ENCODE assay signal across 10 cellular contexts in genomic region chr12:113239288-113239771, GRCh38. TPM values are rescaled to one million over a fixed set of nuclear protein-coding genes. Genes with fewer than 3 reads are reported as not detected.
DNase-seq lines count a peak whose midpoint lies in the region; ATAC-seq, FAIRE-seq and TF ChIP-seq lines count a peak whose summit lies in the region.
"Had no signal": no experiment of that assay in that cellular context is flagged by ENCODE, and none has a peak within 500 bp of the region (broad histone marks: within the 10 kb centered on the region; RNA-seq: fewer than 3 reads in every experiment).

No MANE protein-coding gene starts in this region.

- intact Hi-C loops in kidney (cut with DNase I): no loop called here

- no peaks in the 10 kb centered on the region for H3K27me3 ChIP-seq in adipocyte (replicated peaks; ENCODE audit: control insufficient read depth, insufficient read depth, low read length)

- TF ChIP-seq CTCF in HEK293 (tag by site-specific recombination; IDR thresholded peaks at IDR 0.05) (no peak), kidney (IDR thresholded peaks at IDR 0.05; ENCODE audit: borderline replicate concordance, extremely low read depth, insufficient read depth) (no peak)

- no peak overlapping the region for H3K4me3 ChIP-seq in HEK293 (ENCODE audit: low read depth, low read length)
- H3K4me3 ChIP-seq in adipocyte (ENCODE audit: low read length): no peak overlapping the region
- no peak overlapping the region for H3K4me3 ChIP-seq in kidney (ENCODE audit: low read length in 2 of 2)

- POLR2A ChIA-PET in HEK293 (lab: Yijun Ruan, JAX): interaction anchor here (1.0 kb wide), 1 partner anchor 18 kb away, joined by 3 read pairs; the partner anchor contains the start of gene TPCN1

- H3K4me1 ChIP-seq in HEK293 (ENCODE audit: control insufficient read depth, insufficient read depth, low read length) (no peaks in the 10 kb centered on the region), adipocyte (ENCODE audit: control insufficient read depth, insufficient read depth, low read length) (peaks cover 45% of the 10 kb centered on the region), kidney (ENCODE audit: control insufficient read depth in 1 of 2, insufficient read depth in 1 of 2, low read depth in 1 of 2, low read length in 2 of 2) (peaks cover 59 to 73% of the 10 kb centered on the region in 2 donors)

- H3K9me3 ChIP-seq in HEK293 (ENCODE audit: control insufficient read depth, insufficient read depth, low read depth, low read length): no peaks in the 10 kb centered on the region
- H3K9me3 ChIP-seq in adipocyte (ENCODE audit: control insufficient read depth, low read length): no peaks in the 10 kb centered on the region
- no peaks in the 10 kb centered on the region for H3K9me3 ChIP-seq in kidney (ENCODE audit: control insufficient read depth in 1 of 2, low read length in 2 of 2)

- H3K36me3 ChIP-seq in HEK293 (ENCODE audit: control insufficient read depth in 2 of 2, insufficient read depth in 1 of 2, low read length in 2 of 2): peaks cover 0 to 5% of the 10 kb centered on the region in 2 experiments; a peak in 2 of 3 replicates
- no peaks in the 10 kb centered on the region for H3K36me3 ChIP-seq in adipocyte (ENCODE audit: control insufficient read depth, insufficient read depth, low read length, severe bottlenecking)
- peaks cover 2 to 12% of the 10 kb centered on the region in 2 donors for H3K36me3 ChIP-seq in kidney (ENCODE audit: control insufficient read depth in 1 of 2, insufficient read depth in 2 of 2, low read length in 2 of 2)

- no peak for FAIRE-seq in kidney (lab: Jason Lieb, UNC)

- no peak for ATAC-seq in stimulated activated memory B cell treated with anti-CD40 and anti-IgM and Interleukin-4, amounts not matched to agents 10 μg/mL and 1 μg/mL and 100 μg/mL, for 72 hours
- ATAC-seq in effector memory CD8-positive, alpha-beta T cell (replicated peaks): no peak

- H3K4me3 Mint-ChIP-seq in stimulated activated memory B cell treated with anti-CD40 and anti-IgM and Interleukin-4, amounts not matched to agents 10 μg/mL and 1 μg/mL and 100 μg/mL, for 72 hours: no peak overlapping the region
- H3K4me3 Mint-ChIP-seq in effector memory CD8-positive, alpha-beta T cell: no peak overlapping the region
- H3K4me3 Mint-ChIP-seq: activated naive CD8-positive, alpha-beta T cell treated with anti-CD3 and anti-CD28 coated beads, Interleukin-2, amount 10 ng/mL, durations not matched to agents 7 days and 5 days had no signal

- H3K27ac ChIP-seq in HEK293 (ENCODE audit: extremely low read depth, low read depth, low read length): no peak overlapping the region
- H3K27ac ChIP-seq in kidney (ENCODE audit: low read depth in 2 of 2, low read length in 2 of 2): peak overlapping the region; percentile 76 to 88

- CTCF ChIA-PET in HEK293 (lab: Yijun Ruan, JAX): interaction anchor here (0.7 kb wide), 1 partner anchor 102 kb away, joined by 3 read pairs; no protein-coding TSS in a partner anchor

- no peak for DNase-seq in adipocyte (ENCODE audit: low read depth)
- DNase-seq in kidney: peak; percentile 66
- DNase-seq in NCI-H146 (lab: John Stamatoyannopoulos, UW): no peak
- no peak for DNase-seq in effector memory CD8-positive, alpha-beta T cell
- no peak for DNase-seq in RKO (ENCODE audit: low spot score)
- no peak for DNase-seq in NCI-H1105 (lab: John Stamatoyannopoulos, UW)
- DNase-seq: activated naive CD8-positive, alpha-beta T cell treated with anti-CD3 and anti-CD28 coated beads, Interleukin-2, amount 10 ng/mL, durations not matched to agents 7 days and 5 days; NCI-H1417 treated with DMSO at 0.1 percent for 48 hours had no signal

- peaks cover 86% of the 10 kb centered on the region for H3K36me3 Mint-ChIP-seq in stimulated activated memory B cell treated with anti-CD40 and anti-IgM and Interleukin-4, amounts not matched to agents 10 μg/mL and 1 μg/mL and 100 μg/mL, for 72 hours
- peaks cover 5% of the 10 kb centered on the region for H3K36me3 Mint-ChIP-seq in effector memory CD8-positive, alpha-beta T cell (ENCODE audit: insufficient read depth)

- H3K27me3 Mint-ChIP-seq in stimulated activated memory B cell treated with anti-CD40 and anti-IgM and Interleukin-4, amounts not matched to agents 10 μg/mL and 1 μg/mL and 100 μg/mL, for 72 hours: no peaks in the 10 kb centered on the region
- no peaks in the 10 kb centered on the region for H3K27me3 Mint-ChIP-seq in effector memory CD8-positive, alpha-beta T cell
- H3K27me3 Mint-ChIP-seq: activated naive CD8-positive, alpha-beta T cell treated with anti-CD3 and anti-CD28 coated beads, Interleukin-2, amount 10 ng/mL, durations not matched to agents 7 days and 5 days had no signal

- H3K4me1 Mint-ChIP-seq in stimulated activated memory B cell treated with anti-CD40 and anti-IgM and Interleukin-4, amounts not matched to agents 10 μg/mL and 1 μg/mL and 100 μg/mL, for 72 hours: peaks cover 32% of the 10 kb centered on the region
- H3K4me1 Mint-ChIP-seq in effector memory CD8-positive, alpha-beta T cell (ENCODE audit: low read depth in 2 of 2): peaks cover 0 to 2% of the 10 kb centered on the region in 2 donors

- no peaks in the 10 kb centered on the region for H3K9me3 Mint-ChIP-seq in stimulated activated memory B cell treated with anti-CD40 and anti-IgM and Interleukin-4, amounts not matched to agents 10 μg/mL and 1 μg/mL and 100 μg/mL, for 72 hours
- no peaks in the 10 kb centered on the region for H3K9me3 Mint-ChIP-seq in effector memory CD8-positive, alpha-beta T cell
- H3K9me3 Mint-ChIP-seq: activated naive CD8-positive, alpha-beta T cell treated with anti-CD3 and anti-CD28 coated beads, Interleukin-2, amount 10 ng/mL, durations not matched to agents 7 days and 5 days had no signal

- H3K9ac ChIP-seq in adipocyte (ENCODE audit: low read length) (peak overlapping the region; percentile 7), kidney (ENCODE audit: low read length in 2 of 2) (peak overlapping the region; percentile 1 to 29)

- peak overlapping the region; percentile 46 for H3K27ac Mint-ChIP-seq in stimulated activated memory B cell treated with anti-CD40 and anti-IgM and Interleukin-4, amounts not matched to agents 10 μg/mL and 1 μg/mL and 100 μg/mL, for 72 hours
- H3K27ac Mint-ChIP-seq in effector memory CD8-positive, alpha-beta T cell: peak overlapping the region in 1 of 2 donors; percentile 21
- H3K27ac Mint-ChIP-seq: activated naive CD8-positive, alpha-beta T cell treated with anti-CD3 and anti-CD28 coated beads, Interleukin-2, amount 10 ng/mL, durations not matched to agents 7 days and 5 days had no signal

TF ChIP-seq in HEK293, 187 proteins besides CTCF, POLR2A, EP300 and RAD21:
- 0 out of 2 replicates have a peak, but pooled peaks have one; percentile 13 for TF ChIP-seq ZIC2 (tag by site-specific recombination; IDR thresholded peaks at IDR 0.05)
- peak; percentile 73 for TF ChIP-seq ZBTB48 (tag by site-specific recombination; IDR thresholded peaks at IDR 0.05)
- TF ChIP-seq ZBTB20 (tag by site-specific recombination; IDR thresholded peaks at IDR 0.05): peak; percentile 39; the same call in 1 of the 2 replicates
- TF ChIP-seq ZNF571 (tag by site-specific recombination; IDR thresholded peaks at IDR 0.05): no peak

RNA-seq across cellular contexts. Expression of gene TPCN1, which starts 18.1 kb away (rescaled TPM):
- 93.3 TPM for total RNA-seq in kidney
- 38.4 TPM for polyA plus RNA-seq in kidney (ENCODE audit: insufficient read depth, low read depth, low replicate concordance)

RNA-seq across cellular contexts. Expression of gene RITA1, which starts 53.8 kb away (rescaled TPM):
- 14.6 TPM for total RNA-seq in kidney
- 31.6 TPM for polyA plus RNA-seq in kidney (ENCODE audit: insufficient read depth, low read depth, low replicate concordance)

RNA-seq across cellular contexts. Expression of gene DDX54, which starts 54.1 kb away (rescaled TPM):
- 62.0 TPM for total RNA-seq in kidney
- 55.4 TPM for polyA plus RNA-seq in kidney (ENCODE audit: insufficient read depth, low read depth, low replicate concordance)
